1 cellular context compared by ENCODE assay signal in the genomic region with DNA sequence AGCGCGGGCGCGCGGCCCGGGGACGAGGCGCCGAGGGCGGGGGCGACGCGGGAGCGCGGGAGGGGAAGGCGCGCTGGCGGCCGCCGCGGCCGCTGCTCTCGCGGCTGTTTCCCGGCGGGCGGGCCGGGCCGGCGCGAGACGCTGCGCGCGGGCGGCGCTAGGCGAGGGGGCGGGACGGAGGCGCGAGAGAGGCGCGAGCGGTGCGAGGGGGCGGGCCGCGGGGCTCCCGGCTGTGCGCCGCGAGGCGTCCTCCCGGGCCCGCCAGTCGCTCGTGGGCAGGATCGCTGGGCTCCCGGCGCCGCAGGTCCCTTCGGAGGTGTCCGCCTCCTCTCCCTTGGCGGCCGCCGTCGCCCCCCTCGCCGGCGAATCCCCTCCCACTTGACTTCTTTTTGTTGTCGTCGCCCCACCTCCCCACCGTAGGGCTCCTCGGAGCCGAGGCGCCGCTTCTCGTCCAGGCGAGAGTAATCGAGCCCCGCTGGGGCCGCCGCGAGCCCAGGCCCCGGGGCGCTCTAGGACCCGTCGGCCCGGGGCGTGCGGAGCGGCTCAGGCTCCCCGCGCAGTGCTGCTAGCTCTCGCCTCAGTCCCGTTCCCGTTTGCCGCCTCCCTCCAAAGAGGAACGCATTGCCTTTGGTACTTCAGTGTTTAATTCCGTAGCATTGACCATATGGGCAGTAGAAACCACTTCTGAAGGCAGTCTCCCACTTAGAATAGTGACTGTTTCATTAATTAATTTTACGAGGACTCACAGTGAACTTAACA.
TF ChIP-seq lines count a peak whose summit lies in the region.

Gene RANBP9, minus strand, starts transcription at position 110 of the 759 bp plus-strand sequence. CDS start 330 bp downstream, outside the sequence.

TF ChIP-seq in K562, 482 proteins besides CTCF, POLR2A, EP300 and RAD21 (continued from another document and continues in another):
- TF ChIP-seq SOX6 (IDR thresholded peaks at IDR 0.05) (peak; percentile 70), BCOR (IDR thresholded peaks at IDR 0.05) (peak; percentile 75), MBD2 (IDR thresholded peaks at IDR 0.05; ENCODE audit: borderline replicate concordance, low read depth) (peak; percentile 60; the same call in 1 of the 2 replicates), ZNF717 (CRISPR knock-in tag; IDR thresholded peaks at IDR 0.05) (0 out of 2 replicates have a peak, but pooled peaks have one; percentile 51), POLR2B (IDR thresholded peaks at IDR 0.05; ENCODE audit: low read depth, partially characterized antibody) (peak; percentile 79), PHB (CRISPR knock-in tag; IDR thresholded peaks at IDR 0.05) (peak; percentile 94), PHF8 (IDR thresholded peaks at IDR 0.05; ENCODE audit: borderline replicate concordance, low read length) (peak; percentile 87), PML (IDR thresholded peaks at IDR 0.05; ENCODE audit: low read length) (peak; percentile 44; the same call in 1 of the 2 replicates), SMARCA4 (IDR thresholded peaks at IDR 0.05) (peak; percentile 54), MYC (IDR thresholded peaks at IDR 0.05; ENCODE audit: low read depth, low read length) (peak; percentile 89), MYC (CRISPR knock-in tag; IDR thresholded peaks at IDR 0.05; ENCODE audit: borderline replicate concordance, low read depth) (no peak), NFRKB (IDR thresholded peaks at IDR 0.05; ENCODE audit: low read depth) (peak; percentile 74; the same call in 1 of the 2 replicates), ZNF24 (IDR thresholded peaks at IDR 0.05) (peak; percentile 58), NRF1 (conservative IDR thresholded peaks at IDR 0.05 in 1 of 2, IDR thresholded peaks at IDR 0.05 in 1 of 2) (peak; percentile 82 to 84), ELF1 (tag; IDR thresholded peaks at IDR 0.05) (peak; percentile 25; the same call in 1 of the 2 replicates), SMAD4 (CRISPR knock-in tag; conservative IDR thresholded peaks at IDR 0.05) (peak; percentile 86), ZNF780A (CRISPR knock-in tag; IDR thresholded peaks at IDR 0.05) (0 out of 2 replicates have a peak, but pooled peaks have one; percentile 4), E2F3 (CRISPR knock-in tag; IDR thresholded peaks at IDR 0.05) (0 out of 2 replicates have a peak, but pooled peaks have one; percentile 56), ZNF407 (IDR thresholded peaks at IDR 0.05; ENCODE audit: low read depth) (peak; percentile 87), NFATC3 (IDR thresholded peaks at IDR 0.05) (0 out of 2 replicates have a peak, but pooled peaks have one; percentile 73), HMGN3 (IDR thresholded peaks at IDR 0.05; ENCODE audit: borderline replicate concordance, extremely low read depth, insufficient read length, low read depth, low read length) (peak; percentile 89), SP1 (CRISPR knock-in tag; IDR thresholded peaks at IDR 0.05) (peak; percentile 87), HDAC8 (tag; IDR thresholded peaks at IDR 0.05) (peak; percentile 84), THAP7 (CRISPR knock-in tag; IDR thresholded peaks at IDR 0.05) (peak; percentile 10; the same call in 1 of the 2 replicates), RBM39 (optimal IDR thresholded peaks at IDR 0.05; ENCODE audit: low read depth, low read length) (no peak), RCOR1 (IDR thresholded peaks at IDR 0.05; ENCODE audit: borderline replicate concordance in 1 of 2, low read depth in 2 of 2, low read length in 2 of 2) (peak; percentile 41 to 45; a peak in 2 of 4 replicates), ZNF589 (CRISPR knock-in tag; IDR thresholded peaks at IDR 0.05; ENCODE audit: low read depth) (0 out of 2 replicates have a peak, but pooled peaks have one; percentile 46), NBN (IDR thresholded peaks at IDR 0.05; ENCODE audit: low read depth) (peak; percentile 83), ATF1 (CRISPR knock-in tag; IDR thresholded peaks at IDR 0.05) (no peak), ATF1 (tag; IDR thresholded peaks at IDR 0.05) (peak; percentile 85), PHTF2 (CRISPR knock-in tag; IDR thresholded peaks at IDR 0.05) (no peak), RNF2 (IDR thresholded peaks at IDR 0.05) (peak; percentile 83)
- TF ChIP-seq, protein P1, sequence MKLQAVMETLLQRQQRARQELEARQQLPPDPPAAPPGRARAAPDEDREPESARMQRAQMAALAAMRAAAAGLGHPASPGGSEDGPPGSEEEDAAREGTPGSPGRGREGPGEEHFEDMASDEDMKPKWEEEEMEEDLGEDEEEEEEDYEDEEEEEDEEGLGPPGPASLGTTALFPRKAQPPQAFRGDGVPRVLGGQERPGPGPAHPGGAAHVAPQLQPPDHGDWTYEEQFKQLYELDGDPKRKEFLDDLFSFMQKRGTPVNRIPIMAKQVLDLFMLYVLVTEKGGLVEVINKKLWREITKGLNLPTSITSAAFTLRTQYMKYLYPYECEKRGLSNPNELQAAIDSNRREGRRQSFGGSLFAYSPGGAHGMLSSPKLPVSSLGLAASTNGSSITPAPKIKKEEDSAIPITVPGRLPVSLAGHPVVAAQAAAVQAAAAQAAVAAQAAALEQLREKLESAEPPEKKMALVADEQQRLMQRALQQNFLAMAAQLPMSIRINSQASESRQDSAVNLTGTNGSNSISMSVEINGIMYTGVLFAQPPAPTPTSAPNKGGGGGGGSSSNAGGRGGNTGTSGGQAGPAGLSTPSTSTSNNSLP (IDR thresholded peaks at IDR 0.05; ENCODE audit: borderline replicate concordance, low read depth, low read length), result 0 out of 2 replicates have a peak, but pooled peaks have one; percentile 14
- TF ChIP-seq, protein P2, sequence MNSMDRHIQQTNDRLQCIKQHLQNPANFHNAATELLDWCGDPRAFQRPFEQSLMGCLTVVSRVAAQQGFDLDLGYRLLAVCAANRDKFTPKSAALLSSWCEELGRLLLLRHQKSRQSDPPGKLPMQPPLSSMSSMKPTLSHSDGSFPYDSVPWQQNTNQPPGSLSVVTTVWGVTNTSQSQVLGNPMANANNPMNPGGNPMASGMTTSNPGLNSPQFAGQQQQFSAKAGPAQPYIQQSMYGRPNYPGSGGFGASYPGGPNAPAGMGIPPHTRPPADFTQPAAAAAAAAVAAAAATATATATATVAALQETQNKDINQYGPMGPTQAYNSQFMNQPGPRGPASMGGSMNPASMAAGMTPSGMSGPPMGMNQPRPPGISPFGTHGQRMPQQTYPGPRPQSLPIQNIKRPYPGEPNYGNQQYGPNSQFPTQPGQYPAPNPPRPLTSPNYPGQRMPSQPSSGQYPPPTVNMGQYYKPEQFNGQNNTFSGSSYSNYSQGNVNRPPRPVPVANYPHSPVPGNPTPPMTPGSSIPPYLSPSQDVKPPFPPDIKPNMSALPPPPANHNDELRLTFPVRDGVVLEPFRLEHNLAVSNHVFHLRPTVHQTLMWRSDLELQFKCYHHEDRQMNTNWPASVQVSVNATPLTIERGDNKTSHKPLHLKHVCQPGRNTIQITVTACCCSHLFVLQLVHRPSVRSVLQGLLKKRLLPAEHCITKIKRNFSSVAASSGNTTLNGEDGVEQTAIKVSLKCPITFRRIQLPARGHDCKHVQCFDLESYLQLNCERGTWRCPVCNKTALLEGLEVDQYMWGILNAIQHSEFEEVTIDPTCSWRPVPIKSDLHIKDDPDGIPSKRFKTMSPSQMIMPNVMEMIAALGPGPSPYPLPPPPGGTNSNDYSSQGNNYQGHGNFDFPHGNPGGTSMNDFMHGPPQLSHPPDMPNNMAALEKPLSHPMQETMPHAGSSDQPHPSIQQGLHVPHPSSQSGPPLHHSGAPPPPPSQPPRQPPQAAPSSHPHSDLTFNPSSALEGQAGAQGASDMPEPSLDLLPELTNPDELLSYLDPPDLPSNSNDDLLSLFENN (IDR thresholded peaks at IDR 0.05; ENCODE audit: low read depth in 2 of 2, low read length in 2 of 2), result peak; percentile 76 to 93
- TF ChIP-seq, protein P3, sequence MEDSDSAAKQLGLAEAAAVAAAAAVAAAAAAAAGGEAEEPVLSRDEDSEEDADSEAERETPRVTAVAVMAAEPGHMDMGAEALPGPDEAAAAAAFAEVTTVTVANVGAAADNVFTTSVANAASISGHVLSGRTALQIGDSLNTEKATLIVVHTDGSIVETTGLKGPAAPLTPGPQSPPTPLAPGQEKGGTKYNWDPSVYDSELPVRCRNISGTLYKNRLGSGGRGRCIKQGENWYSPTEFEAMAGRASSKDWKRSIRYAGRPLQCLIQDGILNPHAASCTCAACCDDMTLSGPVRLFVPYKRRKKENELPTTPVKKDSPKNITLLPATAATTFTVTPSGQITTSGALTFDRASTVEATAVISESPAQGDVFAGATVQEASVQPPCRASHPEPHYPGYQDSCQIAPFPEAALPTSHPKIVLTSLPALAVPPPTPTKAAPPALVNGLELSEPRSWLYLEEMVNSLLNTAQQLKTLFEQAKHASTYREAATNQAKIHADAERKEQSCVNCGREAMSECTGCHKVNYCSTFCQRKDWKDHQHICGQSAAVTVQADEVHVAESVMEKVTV (CRISPR knock-in tag; IDR thresholded peaks at IDR 0.05), result peak; percentile 51; the same call in 1 of the 2 replicates
- TF ChIP-seq, protein P4, sequence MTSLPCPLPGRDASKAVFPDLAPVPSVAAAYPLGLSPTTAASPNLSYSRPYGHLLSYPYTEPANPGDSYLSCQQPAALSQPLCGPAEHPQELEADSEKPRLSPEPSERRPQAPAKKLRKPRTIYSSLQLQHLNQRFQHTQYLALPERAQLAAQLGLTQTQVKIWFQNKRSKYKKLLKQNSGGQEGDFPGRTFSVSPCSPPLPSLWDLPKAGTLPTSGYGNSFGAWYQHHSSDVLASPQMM (CRISPR knock-in tag; IDR thresholded peaks at IDR 0.05), result no peak
- TF ChIP-seq, protein P5, sequence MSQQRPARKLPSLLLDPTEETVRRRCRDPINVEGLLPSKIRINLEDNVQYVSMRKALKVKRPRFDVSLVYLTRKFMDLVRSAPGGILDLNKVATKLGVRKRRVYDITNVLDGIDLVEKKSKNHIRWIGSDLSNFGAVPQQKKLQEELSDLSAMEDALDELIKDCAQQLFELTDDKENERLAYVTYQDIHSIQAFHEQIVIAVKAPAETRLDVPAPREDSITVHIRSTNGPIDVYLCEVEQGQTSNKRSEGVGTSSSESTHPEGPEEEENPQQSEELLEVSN (IDR thresholded peaks at IDR 0.05; ENCODE audit: borderline replicate concordance in 1 of 2, extremely low read depth in 1 of 2, insufficient read depth in 1 of 2, insufficient read length in 1 of 2, low read depth in 1 of 2, low read length in 1 of 2, poor library complexity in 1 of 2, severe bottlenecking in 1 of 2), result peak; percentile 54 to 72
- TF ChIP-seq, protein P6, sequence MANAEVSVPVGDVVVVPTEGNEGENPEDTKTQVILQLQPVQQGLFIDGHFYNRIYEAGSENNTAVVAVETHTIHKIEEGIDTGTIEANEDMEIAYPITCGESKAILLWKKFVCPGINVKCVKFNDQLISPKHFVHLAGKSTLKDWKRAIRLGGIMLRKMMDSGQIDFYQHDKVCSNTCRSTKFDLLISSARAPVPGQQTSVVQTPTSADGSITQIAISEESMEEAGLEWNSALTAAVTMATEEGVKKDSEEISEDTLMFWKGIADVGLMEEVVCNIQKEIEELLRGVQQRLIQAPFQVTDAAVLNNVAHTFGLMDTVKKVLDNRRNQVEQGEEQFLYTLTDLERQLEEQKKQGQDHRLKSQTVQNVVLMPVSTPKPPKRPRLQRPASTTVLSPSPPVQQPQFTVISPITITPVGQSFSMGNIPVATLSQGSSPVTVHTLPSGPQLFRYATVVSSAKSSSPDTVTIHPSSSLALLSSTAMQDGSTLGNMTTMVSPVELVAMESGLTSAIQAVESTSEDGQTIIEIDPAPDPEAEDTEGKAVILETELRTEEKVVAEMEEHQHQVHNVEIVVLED (CRISPR knock-in tag; IDR thresholded peaks at IDR 0.05), result peak; percentile 80
